ENCODE assay signal across 8 cellular contexts in the genomic region with DNA sequence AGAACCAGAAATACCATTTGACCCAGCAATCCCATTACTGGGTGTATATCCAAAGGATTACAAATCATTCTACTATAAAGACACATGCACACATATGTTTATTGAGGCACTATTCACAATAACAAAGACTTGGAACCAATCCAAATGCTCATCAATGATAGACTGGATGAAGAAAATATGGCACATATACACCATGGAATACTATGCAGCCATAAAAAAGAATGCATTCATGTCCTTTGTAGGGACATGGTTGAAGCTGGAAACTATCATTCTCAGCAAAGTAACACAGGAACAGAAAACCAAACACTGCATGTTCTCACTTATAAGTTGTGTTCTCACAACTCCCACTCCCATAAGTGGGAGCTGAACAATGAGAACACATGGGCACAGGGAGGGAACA.
DNase-seq lines count a peak whose midpoint lies in the region; ATAC-seq and TF ChIP-seq lines count a peak whose summit lies in the region.
"Not testable (repeated sequence)": the region's sequence is repeated elsewhere in the genome, so short reads cannot be mapped to it uniquely, and the experiment has no call there.

No MANE protein-coding gene starts in this region.

- peaks cover 14% of the 10 kb centered on the region for H3K4me1 ChIP-seq in CD4-positive, alpha-beta memory T cell (ENCODE audit: insufficient read depth, low read length)
- not testable (repeated sequence) for H3K4me1 ChIP-seq in HEK293 (ENCODE audit: control insufficient read depth, insufficient read depth, low read length)

- not testable (repeated sequence) for TF ChIP-seq CTCF in HEK293 (tag by site-specific recombination; IDR thresholded peaks at IDR 0.05); natural killer cell (IDR thresholded peaks at IDR 0.05)

- H3K4me3 Mint-ChIP-seq in CD4-positive, alpha-beta memory T cell: peak overlapping the region in 1 of 8 donors; percentile 61
- not testable (repeated sequence) for H3K4me3 Mint-ChIP-seq in T-helper 17 cell; activated CD8-positive, alpha-beta memory T cell treated with anti-CD3 and anti-CD28 coated beads, Interleukin-2, amount 10 ng/mL, durations not matched to agents 7 days and 5 days; activated naive CD8-positive, alpha-beta T cell; stimulated activated effector memory CD8-positive, alpha-beta T cell treated with anti-CD3 and anti-CD28 coated beads, Interleukin-12 subunit alpha, Interleukin-12 subunit beta, amount 100 ng/mL, for 72 hours
- H3K4me3 Mint-ChIP-seq in central memory CD8-positive, alpha-beta T cell: peak overlapping the region; percentile 12
- peak overlapping the region; percentile 64 for H3K4me3 Mint-ChIP-seq in natural killer cell

- H3K4me3 ChIP-seq in CD4-positive, alpha-beta memory T cell (ENCODE audit: low read length in 2 of 2); HEK293 (ENCODE audit: low read depth, low read length): not testable (repeated sequence)

- not testable (repeated sequence) for H3K27ac ChIP-seq in CD4-positive, alpha-beta memory T cell (ENCODE audit: low read depth, low read length); HEK293 (ENCODE audit: extremely low read depth, low read depth, low read length)

- H3K9me3 ChIP-seq in CD4-positive, alpha-beta memory T cell (ENCODE audit: control insufficient read depth in 1 of 2, low read length in 2 of 2); HEK293 (ENCODE audit: control insufficient read depth, insufficient read depth, low read depth, low read length); T-helper 17 cell (ENCODE audit: control insufficient read depth, low read length, poor library complexity, severe bottlenecking): not testable (repeated sequence)

- H3K27ac Mint-ChIP-seq in CD4-positive, alpha-beta memory T cell: peak overlapping the region in 4 of 7 donors; percentile 10 to 84 (median 55)
- H3K27ac Mint-ChIP-seq in T-helper 17 cell: peak overlapping the region; percentile 41
- H3K27ac Mint-ChIP-seq in activated CD8-positive, alpha-beta memory T cell treated with anti-CD3 and anti-CD28 coated beads, Interleukin-2, amount 10 ng/mL, durations not matched to agents 7 days and 5 days: peak overlapping the region; percentile 47
- peak overlapping the region; percentile 77 for H3K27ac Mint-ChIP-seq in activated naive CD8-positive, alpha-beta T cell
- H3K27ac Mint-ChIP-seq in central memory CD8-positive, alpha-beta T cell (ENCODE audit: low read depth): peak overlapping the region; percentile 56
- H3K27ac Mint-ChIP-seq in natural killer cell: peak overlapping the region; percentile 88 to 100
- H3K27ac Mint-ChIP-seq in stimulated activated effector memory CD8-positive, alpha-beta T cell treated with anti-CD3 and anti-CD28 coated beads, Interleukin-12 subunit alpha, Interleukin-12 subunit beta, amount 100 ng/mL, for 72 hours: peak overlapping the region; percentile 0

- DNase-seq in CD4-positive, alpha-beta memory T cell; T-helper 17 cell; activated CD8-positive, alpha-beta memory T cell treated with anti-CD3 and anti-CD28 coated beads, Interleukin-2, amount 10 ng/mL, durations not matched to agents 7 days and 5 days; central memory CD8-positive, alpha-beta T cell (ENCODE audit: low spot score in 2 of 2); natural killer cell; stimulated activated effector memory CD8-positive, alpha-beta T cell treated with anti-CD3 and anti-CD28 coated beads, Interleukin-12 subunit alpha, Interleukin-12 subunit beta, amount 100 ng/mL, for 72 hours (ENCODE audit: low spot score in 2 of 2): not testable (repeated sequence)

- ATAC-seq in T-helper 17 cell; activated CD8-positive, alpha-beta memory T cell treated with anti-CD3 and anti-CD28 coated beads, Interleukin-2, amount 10 ng/mL, durations not matched to agents 7 days and 5 days; central memory CD8-positive, alpha-beta T cell (replicated peaks; ENCODE audit: extremely low read depth, poor library complexity, severe bottlenecking); natural killer cell; stimulated activated effector memory CD8-positive, alpha-beta T cell treated with anti-CD3 and anti-CD28 coated beads, Interleukin-12 subunit alpha, Interleukin-12 subunit beta, amount 100 ng/mL, for 72 hours: not testable (repeated sequence)

- CTCF ChIA-PET in CD4-positive, alpha-beta memory T cell (lab: Charles Lee; ENCODE audit: partially characterized antibody): interaction anchor here (1.0 kb wide), 1 partner anchor 13 kb away, joined by 3 read pairs; no protein-coding TSS in a partner anchor
- CTCF ChIA-PET in HEK293 (lab: Yijun Ruan, JAX): interaction anchor here (0.8 kb wide), 1 partner anchor 1148 kb away, joined by 3 read pairs; no protein-coding TSS in a partner anchor
- CTCF ChIA-PET in activated CD8-positive, alpha-beta memory T cell treated with anti-CD3 and anti-CD28 coated beads, Interleukin-2, amount 10 ng/mL, durations not matched to agents 7 days and 5 days (lab: Charles Lee): not testable (repeated sequence)

- not testable (repeated sequence) for H3K36me3 ChIP-seq in CD4-positive, alpha-beta memory T cell (ENCODE audit: insufficient read depth, low read length); HEK293 (ENCODE audit: control insufficient read depth in 2 of 2, insufficient read depth in 1 of 2, low read length in 2 of 2)

- peaks cover 0 to 13% (median 9%) of the 10 kb centered on the region in 8 donors for H3K9me3 Mint-ChIP-seq in CD4-positive, alpha-beta memory T cell
- H3K9me3 Mint-ChIP-seq in activated CD8-positive, alpha-beta memory T cell treated with anti-CD3 and anti-CD28 coated beads, Interleukin-2, amount 10 ng/mL, durations not matched to agents 7 days and 5 days (ENCODE audit: low read depth); activated naive CD8-positive, alpha-beta T cell (ENCODE audit: low read depth); central memory CD8-positive, alpha-beta T cell; natural killer cell; stimulated activated effector memory CD8-positive, alpha-beta T cell treated with anti-CD3 and anti-CD28 coated beads, Interleukin-12 subunit alpha, Interleukin-12 subunit beta, amount 100 ng/mL, for 72 hours: not testable (repeated sequence)

- POLR2A ChIA-PET in CD4-positive, alpha-beta memory T cell (lab: Charles Lee; ENCODE audit: partially characterized antibody): interaction anchor here (2.0 kb wide), 1 partner anchor 7 kb away, joined by 10 read pairs; no protein-coding TSS in a partner anchor
- POLR2A ChIA-PET in HEK293 (lab: Yijun Ruan, JAX): not testable (repeated sequence)

- H3K4me1 Mint-ChIP-seq in CD4-positive, alpha-beta memory T cell: peaks cover 17 to 51% (median 39%) of the 10 kb centered on the region in 4 donors
- not testable (repeated sequence) for H3K4me1 Mint-ChIP-seq in T-helper 17 cell
- peaks cover 56% of the 10 kb centered on the region for H3K4me1 Mint-ChIP-seq in activated CD8-positive, alpha-beta memory T cell treated with anti-CD3 and anti-CD28 coated beads, Interleukin-2, amount 10 ng/mL, durations not matched to agents 7 days and 5 days
- H3K4me1 Mint-ChIP-seq in activated naive CD8-positive, alpha-beta T cell (ENCODE audit: low read depth): peaks cover 33% of the 10 kb centered on the region
- H3K4me1 Mint-ChIP-seq in central memory CD8-positive, alpha-beta T cell: peaks cover 82% of the 10 kb centered on the region
- H3K4me1 Mint-ChIP-seq in natural killer cell: peaks cover 70 to 75% of the 10 kb centered on the region in 2 donors
- peaks cover 68% of the 10 kb centered on the region for H3K4me1 Mint-ChIP-seq in stimulated activated effector memory CD8-positive, alpha-beta T cell treated with anti-CD3 and anti-CD28 coated beads, Interleukin-12 subunit alpha, Interleukin-12 subunit beta, amount 100 ng/mL, for 72 hours

- intact Hi-C loops in CD4-positive, alpha-beta memory T cell (cut with micrococcal nuclease): not testable (repeated sequence)
- intact Hi-C loops in natural killer cell (cut with micrococcal nuclease): loop anchor here (1.0 to 2.0 kb wide), 4 partner anchors 11 to 67 kb away; no protein-coding TSS in a partner anchor

- H3K27me3 ChIP-seq in CD4-positive, alpha-beta memory T cell (ENCODE audit: insufficient read depth, low read length): not testable (repeated sequence)

- H3K36me3 Mint-ChIP-seq in CD4-positive, alpha-beta memory T cell; T-helper 17 cell (ENCODE audit: low read depth); stimulated activated effector memory CD8-positive, alpha-beta T cell treated with anti-CD3 and anti-CD28 coated beads, Interleukin-12 subunit alpha, Interleukin-12 subunit beta, amount 100 ng/mL, for 72 hours: not testable (repeated sequence)
- H3K36me3 Mint-ChIP-seq in activated CD8-positive, alpha-beta memory T cell treated with anti-CD3 and anti-CD28 coated beads, Interleukin-2, amount 10 ng/mL, durations not matched to agents 7 days and 5 days: peaks cover 49% of the 10 kb centered on the region
- peaks cover 20% of the 10 kb centered on the region for H3K36me3 Mint-ChIP-seq in activated naive CD8-positive, alpha-beta T cell
- H3K36me3 Mint-ChIP-seq in central memory CD8-positive, alpha-beta T cell (ENCODE audit: insufficient read depth): peaks cover 14% of the 10 kb centered on the region
- peaks cover 16% of the 10 kb centered on the region for H3K36me3 Mint-ChIP-seq in natural killer cell

- not testable (repeated sequence) for H3K27me3 Mint-ChIP-seq in CD4-positive, alpha-beta memory T cell; T-helper 17 cell; activated CD8-positive, alpha-beta memory T cell treated with anti-CD3 and anti-CD28 coated beads, Interleukin-2, amount 10 ng/mL, durations not matched to agents 7 days and 5 days; activated naive CD8-positive, alpha-beta T cell; central memory CD8-positive, alpha-beta T cell; natural killer cell (ENCODE audit: low read depth in 2 of 2)

TF ChIP-seq in HEK293, 187 proteins besides CTCF, POLR2A, EP300 and RAD21:
- TF ChIP-seq ZNF146 (tag by site-specific recombination; IDR thresholded peaks at IDR 0.05): peak; percentile 77

Comparison
In these comparisons a context has a peak if more than half of its experiments do, and no peak if none do; other contexts are left out.
1. H3K27ac Mint-ChIP-seq: peak in every context shown above with its lines; median percentile 94 in natural killer cell; 77 in activated naive CD8-positive, alpha-beta T cell; 56 in central memory CD8-positive, alpha-beta T cell; 55 in CD4-positive, alpha-beta memory T cell; 47 in activated CD8-positive, alpha-beta memory T cell treated with anti-CD3 and anti-CD28 coated beads, Interleukin-2, amount 10 ng/mL, durations not matched to agents 7 days and 5 days; 41 in T-helper 17 cell; 0 in stimulated activated effector memory CD8-positive, alpha-beta T cell treated with anti-CD3 and anti-CD28 coated beads, Interleukin-12 subunit alpha, Interleukin-12 subunit beta, amount 100 ng/mL, for 72 hours.